Comparison of ENCODE assay signal across 9 cellular contexts in genomic region chr7:46833186-46833585, GRCh38.
"Had no signal": no experiment of that assay in that cellular context is flagged by ENCODE, and none has a peak within 500 bp of the region (broad histone marks: within the 10 kb centered on the region; RNA-seq: fewer than 3 reads in every experiment).

No MANE protein-coding gene starts in this region.

- H3K4me1 Mint-ChIP-seq: GM23338, IgD-negative memory B cell had no signal

- H3K27ac ChIP-seq: HL-60 had no signal

- H3K36me3 ChIP-seq: HAP-1 had no signal

- H3K4me2 ChIP-seq: GM23338 had no signal

- H3K27ac Mint-ChIP-seq: GM23338, HFFc6, IgD-negative memory B cell had no signal

- H3K4me3 Mint-ChIP-seq: GM23338, HFFc6, IgD-negative memory B cell had no signal

- ATAC-seq: GM23338, HCT116 had no signal

- FAIRE-seq: H1 had no signal

- H3K27me3 Mint-ChIP-seq: IgD-negative memory B cell had no signal

- H3K9me3 ChIP-seq: HAP-1 had no signal

- H3K36me3 Mint-ChIP-seq: IgD-negative memory B cell had no signal

- H2AFZ ChIP-seq: GM23338 had no signal

- H3K4me3 ChIP-seq: GM23338, HAP-1 had no signal

- H3K4me1 ChIP-seq: HAP-1 had no signal

- DNase-seq: H7, HFFc6, KG1 had no signal
